ENCODE assay signal across 15 cellular contexts in genomic region chr2:72204156-72204781, GRCh38. TPM values are rescaled to one million over a fixed set of nuclear protein-coding genes. Genes with fewer than 3 reads are reported as not detected.
DNase-seq lines count a peak whose midpoint lies in the region; ATAC-seq and TF ChIP-seq lines count a peak whose summit lies in the region.
"Had no signal": no experiment of that assay in that cellular context is flagged by ENCODE, and none has a peak within 500 bp of the region (broad histone marks: within the 10 kb centered on the region; RNA-seq: fewer than 3 reads in every experiment).

No MANE protein-coding gene starts in this region.

- POLR2A ChIA-PET in GM10248 (lab: Yijun Ruan, JAX), result no interaction called here

- H3K9me3 Mint-ChIP-seq in progenitor cell of endocrine pancreas (ENCODE audit: low read depth) (no peaks in the 10 kb centered on the region), natural killer cell (no peaks in the 10 kb centered on the region)
- H3K9me3 Mint-ChIP-seq: activated naive CD4-positive, alpha-beta T cell treated with anti-CD3 and anti-CD28 coated beads, Interleukin-2, amount 50 U/mL, for 72 hours; central memory CD8-positive, alpha-beta T cell had no signal

- H3K27ac Mint-ChIP-seq in progenitor cell of endocrine pancreas (peak overlapping the region; percentile 88), natural killer cell (no peak overlapping the region)
- H3K27ac Mint-ChIP-seq: activated naive CD4-positive, alpha-beta T cell treated with anti-CD3 and anti-CD28 coated beads, Interleukin-2, amount 50 U/mL, for 72 hours had no signal

- DNase-seq in amniotic epithelial cell (ENCODE audit: low read depth) (peak; percentile 83), left cardiac atrium (no peak), progenitor cell of endocrine pancreas (ENCODE audit: low spot score, unreplicated experiment) (no peak), GM10248 (ENCODE audit: extremely low spot score) (no peak), thyroid gland (no peak), natural killer cell (no peak)
- no peak for DNase-seq in activated CD4-positive, alpha-beta T cell treated with anti-CD3 and anti-CD28 coated beads for 4 hours
- DNase-seq: activated CD4-positive, CD25-positive, alpha-beta regulatory T cell; activated CD8-positive, alpha-beta memory T cell treated with anti-CD3 and anti-CD28 coated beads, Interleukin-2, amount 50 U/mL, for 4 hours; NK-92 treated with Interleukin-12 subunit alpha and Interleukin-12 subunit beta, amount 100 ng/mL, for 24 hours; testis had no signal

- no peaks in the 10 kb centered on the region for H3K4me1 ChIP-seq in thyroid gland

- WGBS in thyroid gland, 2 donors, result 63 to 75% methylated on average over 8 of the region's 8 CpGs

- CTCF ChIA-PET in GM10248 (lab: Yijun Ruan, JAX), result interaction anchor here (0.8 to 1.5 kb wide), 2 partner anchors 16 to 17 kb away, joined by 3 to 4 read pairs; no protein-coding TSS in a partner anchor

- no peak overlapping the region for H3K27ac ChIP-seq in thyroid gland
- H3K27ac ChIP-seq: SK-N-MC had no signal

- H3K36me3 Mint-ChIP-seq in progenitor cell of endocrine pancreas (ENCODE audit: insufficient read depth) (no peaks in the 10 kb centered on the region), natural killer cell (no peaks in the 10 kb centered on the region)
- H3K36me3 Mint-ChIP-seq: activated naive CD4-positive, alpha-beta T cell treated with anti-CD3 and anti-CD28 coated beads, Interleukin-2, amount 50 U/mL, for 72 hours had no signal

- peak overlapping the region; percentile 56 for H3K4me3 Mint-ChIP-seq in progenitor cell of endocrine pancreas (ENCODE audit: low read depth)
- H3K4me3 Mint-ChIP-seq in natural killer cell, result no peak overlapping the region
- H3K4me3 Mint-ChIP-seq: central memory CD8-positive, alpha-beta T cell had no signal

- intact Hi-C loops in left cardiac atrium (cut with DNase I), result no loop called here
- intact Hi-C loops in thyroid gland (cut with DNase I), result no loop called here
- intact Hi-C loops in natural killer cell (cut with micrococcal nuclease), result no loop called here

- H3K27me3 Mint-ChIP-seq in progenitor cell of endocrine pancreas, result no peaks in the 10 kb centered on the region
- no peaks in the 10 kb centered on the region for H3K27me3 Mint-ChIP-seq in natural killer cell (ENCODE audit: low read depth in 2 of 2)
- H3K27me3 Mint-ChIP-seq: central memory CD8-positive, alpha-beta T cell had no signal

- no peaks in the 10 kb centered on the region for H3K36me3 ChIP-seq in thyroid gland

- H3K27me3 ChIP-seq in thyroid gland, result no peaks in the 10 kb centered on the region
- H3K27me3 ChIP-seq: testis had no signal

- TF ChIP-seq CTCF in progenitor cell of endocrine pancreas (IDR thresholded peaks at IDR 0.05; ENCODE audit: unreplicated experiment) (no peak), GM10248 (IDR thresholded peaks at IDR 0.05; ENCODE audit: control extremely low read depth, extremely low read depth, low read depth, missing control alignments) (no peak), thyroid gland (IDR thresholded peaks at IDR 0.05) (no peak), natural killer cell (IDR thresholded peaks at IDR 0.05) (no peak)

- peaks cover 39% of the 10 kb centered on the region for H3K4me1 Mint-ChIP-seq in progenitor cell of endocrine pancreas (ENCODE audit: low read depth)
- H3K4me1 Mint-ChIP-seq in natural killer cell, result peaks cover 0 to 7% of the 10 kb centered on the region in 2 donors
- H3K4me1 Mint-ChIP-seq: central memory CD8-positive, alpha-beta T cell had no signal

- no peak overlapping the region for H3K4me3 ChIP-seq in thyroid gland (replicated peaks in 1 of 3)
- H3K4me3 ChIP-seq: SK-N-MC, testis had no signal

- no peaks in the 10 kb centered on the region for H3K9me3 ChIP-seq in thyroid gland
- H3K9me3 ChIP-seq: testis had no signal

- ATAC-seq in GM18909 (IDR thresholded peaks at IDR 0.05; ENCODE audit: poor library complexity, unreplicated experiment), result peak; percentile 42
- ATAC-seq in left cardiac atrium, result peak; percentile 55 to 66
- no peak for ATAC-seq in natural killer cell
- ATAC-seq: activated naive CD4-positive, alpha-beta T cell treated with anti-CD3 and anti-CD28 coated beads, Interleukin-2, amount 50 U/mL, for 72 hours had no signal

- TF ChIP-seq POLR2A in thyroid gland (IDR thresholded peaks at IDR 0.05), result no peak

RNA-seq across cellular contexts. Expression of gene CYP26B1, which starts 56.6 kb away (rescaled TPM):
- total RNA-seq in left cardiac atrium (10 to 100 TPM in 1 of 2 donors, 1 to 10 TPM in 1; 8.5 to 21.0 TPM), progenitor cell of endocrine pancreas (31.5 and 37.5 TPM in 2 replicates), thyroid gland (10 to 100 TPM; 11.8 to 24.2 (median 16.3) TPM), natural killer cell (not detected)

Comparison
In these comparisons a context has a peak if more than half of its experiments do, and no peak if none do; other contexts are left out.
1. ATAC-seq: peak in GM18909 (single experiment) and left cardiac atrium (2 of 2); none in natural killer cell (0 of 3).
2. RNA of gene CYP26B1, which starts 56.6 kb away (total RNA-seq): 31.5 to 37.5 TPM in progenitor cell of endocrine pancreas, 8.5 to 21.0 TPM in left cardiac atrium and 11.8 to 24.2 TPM in thyroid gland; not detected in natural killer cell; every median in the first group is over 4 times any median in the second.